In genomic region chr1:192601145-192602048, GRCh38 we compare ENCODE assay signal across 9 cellular contexts.
DNase-seq lines count a peak whose midpoint lies in the region; ATAC-seq and TF ChIP-seq lines count a peak whose summit lies in the region.
"Had no signal": no experiment of that assay in that cellular context is flagged by ENCODE, and none has a peak within 500 bp of the region (broad histone marks: within the 10 kb centered on the region; RNA-seq: fewer than 3 reads in every experiment).

No MANE protein-coding gene starts in this region.

- no peak overlapping the region for H3K4me3 ChIP-seq in fibroblast of mammary gland (ENCODE audit: control insufficient read depth, low read depth, low read length)

- peak; percentile 53 for DNase-seq in fibroblast of mammary gland (ENCODE audit: low read depth)
- DNase-seq in activated gamma-delta T cell (lab: John Stamatoyannopoulos, UW): no peak
- DNase-seq in NCI-H748 (lab: John Stamatoyannopoulos, UW; ENCODE audit: unreplicated experiment): no peak
- no peak for DNase-seq in globus pallidus (ENCODE audit: low spot score)
- no peak for DNase-seq in hippocampal formation (lab: John Stamatoyannopoulos, UW)
- DNase-seq: T1000 had no signal

- TF ChIP-seq CTCF in fibroblast of mammary gland (conservative IDR thresholded peaks at IDR 0.05; ENCODE audit: control insufficient read depth, insufficient read depth, low read depth, low read length): no peak

- TF ChIP-seq POLR2A in GM18505 (IDR thresholded peaks at IDR 0.05; ENCODE audit: borderline replicate concordance, extremely low read depth, insufficient read depth, insufficient read length): no peak

- ATAC-seq in GM18505 (IDR thresholded peaks at IDR 0.05; ENCODE audit: unreplicated experiment): peak; percentile 49
- ATAC-seq in GM21529 (IDR thresholded peaks at IDR 0.05; ENCODE audit: unreplicated experiment): peak; percentile 60
- peak; percentile 57 for ATAC-seq in HG03442 (IDR thresholded peaks at IDR 0.05; ENCODE audit: unreplicated experiment)
